ENCODE assay signal across 21 cellular contexts in genomic region chr10:78471326-78471722, GRCh38.
DNase-seq lines count a peak whose midpoint lies in the region; ATAC-seq and TF ChIP-seq lines count a peak whose summit lies in the region.
"Had no signal": no experiment of that assay in that cellular context is flagged by ENCODE, and none has a peak within 500 bp of the region (broad histone marks: within the 10 kb centered on the region; RNA-seq: fewer than 3 reads in every experiment).

No MANE protein-coding gene starts in this region.

- H3K4me3 ChIP-seq in muscle layer of colon (ENCODE audit: low read depth in 1 of 2, low read length in 2 of 2) (no peak overlapping the region), stomach smooth muscle (ENCODE audit: low read length in 2 of 2) (no peak overlapping the region)
- H3K4me3 ChIP-seq: left ventricle myocardium inferior, mucosa of descending colon, SJSA1 had no signal

- H3K4me1 ChIP-seq in muscle layer of colon (ENCODE audit: insufficient read depth, low read length): peaks cover 28% of the 10 kb centered on the region
- H3K4me1 ChIP-seq in stomach smooth muscle (ENCODE audit: control insufficient read depth, insufficient read depth, low read length): peaks cover 31% of the 10 kb centered on the region
- H3K4me1 ChIP-seq: left ventricle myocardium inferior, SJSA1 had no signal

- in situ Hi-C loops in GM13976 (cut with MboI; ENCODE audit: low sequenced_read_pairs, unreplicated experiment): no loop called here

- peak overlapping the region in 1 of 5 experiments; percentile 20 for H3K4me3 Mint-ChIP-seq in brain
- H3K4me3 Mint-ChIP-seq: activated naive CD4-positive, alpha-beta T cell treated with anti-CD3 and anti-CD28 coated beads, Interleukin-2, amount 50 U/mL, for 24 hours; CD4-positive, alpha-beta memory T cell; T-helper 17 cell had no signal

- DNase-seq in GM13976 (ENCODE audit: low spot score) (peak; percentile 11), HUDEP-2 (lab: John Stamatoyannopoulos, UW; ENCODE audit: unreplicated experiment in 76 of 76) (no peak)
- DNase-seq: activated CD4-positive, alpha-beta T cell treated with anti-CD3 and anti-CD28 coated beads, Interleukin-2, amount 50 U/mL, for 48 hours; activated T-cell treated with anti-CD3 and anti-CD28 coated beads, Interleukin-2, amount 50 U/mL, for 1 hour; CD4-positive, alpha-beta memory T cell; cerebellar nuclear complex; effector memory CD4-positive, alpha-beta T cell; GDM1; left ventricle myocardium inferior; MM.1S; mucosa of descending colon; OCI-M1; stimulated activated CD8-positive, alpha-beta memory T cell treated with anti-CD3 and anti-CD28 coated beads, Interleukin-4, amount 100 ng/mL, for 48 hours; T-helper 17 cell had no signal

- H3K9me3 ChIP-seq in muscle layer of colon (ENCODE audit: low read length) (no peaks in the 10 kb centered on the region), stomach smooth muscle (ENCODE audit: control insufficient read depth in 2 of 2, low read length in 2 of 2) (no peaks in the 10 kb centered on the region)
- H3K9me3 ChIP-seq: left ventricle myocardium inferior, mucosa of descending colon, SJSA1 had no signal

- H3K4me1 Mint-ChIP-seq in brain: peaks cover 63% of the 10 kb centered on the region
- H3K4me1 Mint-ChIP-seq: activated naive CD4-positive, alpha-beta T cell treated with anti-CD3 and anti-CD28 coated beads, Interleukin-2, amount 50 U/mL, for 24 hours; CD4-positive, alpha-beta memory T cell had no signal

- H3K27me3 Mint-ChIP-seq in brain: no peaks in the 10 kb centered on the region
- H3K27me3 Mint-ChIP-seq: activated naive CD4-positive, alpha-beta T cell treated with anti-CD3 and anti-CD28 coated beads, Interleukin-2, amount 50 U/mL, for 24 hours had no signal

- peak overlapping the region; percentile 84 to 98 (median 94) for H3K27ac Mint-ChIP-seq in brain
- H3K27ac Mint-ChIP-seq: activated naive CD4-positive, alpha-beta T cell treated with anti-CD3 and anti-CD28 coated beads, Interleukin-2, amount 50 U/mL, for 24 hours; CD4-positive, alpha-beta memory T cell; T-helper 17 cell had no signal

- H3K36me3 ChIP-seq in muscle layer of colon (ENCODE audit: insufficient read depth, low read length): no peaks in the 10 kb centered on the region
- no peaks in the 10 kb centered on the region for H3K36me3 ChIP-seq in stomach smooth muscle (ENCODE audit: control insufficient read depth in 2 of 2, insufficient read depth in 2 of 2, low read length in 2 of 2)
- H3K36me3 ChIP-seq: left ventricle myocardium inferior, SJSA1 had no signal

- peak overlapping the region; percentile 64 for H3K27ac ChIP-seq in muscle layer of colon (ENCODE audit: low read depth, low read length)
- peak overlapping the region; percentile 90 for H3K27ac ChIP-seq in stomach smooth muscle (ENCODE audit: low read length)
- H3K27ac ChIP-seq: left ventricle myocardium inferior, SJSA1 had no signal

- peaks cover 5 to 25% (median 9%) of the 10 kb centered on the region in 5 experiments for H3K9me3 Mint-ChIP-seq in brain
- H3K9me3 Mint-ChIP-seq: activated naive CD4-positive, alpha-beta T cell treated with anti-CD3 and anti-CD28 coated beads, Interleukin-2, amount 50 U/mL, for 24 hours had no signal

- TF ChIP-seq CTCF in GM13976 (IDR thresholded peaks at IDR 0.05; ENCODE audit: borderline replicate concordance, control extremely low read depth, extremely low read depth, insufficient read depth, missing control alignments) (no peak), brain (conservative IDR thresholded peaks at IDR 0.05) (no peak)

- H3K9ac ChIP-seq in muscle layer of colon (ENCODE audit: low read length): no peak overlapping the region
- H3K9ac ChIP-seq in stomach smooth muscle (ENCODE audit: low read length in 2 of 2): peak overlapping the region in 1 of 2 donors; percentile 2

- H3K36me3 Mint-ChIP-seq in brain: no peaks in the 10 kb centered on the region
- H3K36me3 Mint-ChIP-seq: activated naive CD4-positive, alpha-beta T cell treated with anti-CD3 and anti-CD28 coated beads, Interleukin-2, amount 50 U/mL, for 24 hours; CD4-positive, alpha-beta memory T cell had no signal

- no peaks in the 10 kb centered on the region for H3K27me3 ChIP-seq in muscle layer of colon (ENCODE audit: control insufficient read depth in 1 of 2, insufficient read depth in 2 of 2, low read length in 2 of 2)
- H3K27me3 ChIP-seq in stomach smooth muscle (ENCODE audit: control insufficient read depth in 1 of 2, insufficient read depth in 2 of 2, low read length in 2 of 2): no peaks in the 10 kb centered on the region
- H3K27me3 ChIP-seq: SJSA1 had no signal

- ATAC-seq in GM18861 (IDR thresholded peaks at IDR 0.05; ENCODE audit: unreplicated experiment): no peak
- ATAC-seq in GM18502 (IDR thresholded peaks at IDR 0.05; ENCODE audit: poor library complexity, unreplicated experiment): no peak
- ATAC-seq: T-helper 17 cell had no signal
